ENCODE assay signal across 1 cellular context in genomic region chr5:69492391-69493234, GRCh38.
TF ChIP-seq lines count a peak whose summit lies in the region.

A gene with protein sequence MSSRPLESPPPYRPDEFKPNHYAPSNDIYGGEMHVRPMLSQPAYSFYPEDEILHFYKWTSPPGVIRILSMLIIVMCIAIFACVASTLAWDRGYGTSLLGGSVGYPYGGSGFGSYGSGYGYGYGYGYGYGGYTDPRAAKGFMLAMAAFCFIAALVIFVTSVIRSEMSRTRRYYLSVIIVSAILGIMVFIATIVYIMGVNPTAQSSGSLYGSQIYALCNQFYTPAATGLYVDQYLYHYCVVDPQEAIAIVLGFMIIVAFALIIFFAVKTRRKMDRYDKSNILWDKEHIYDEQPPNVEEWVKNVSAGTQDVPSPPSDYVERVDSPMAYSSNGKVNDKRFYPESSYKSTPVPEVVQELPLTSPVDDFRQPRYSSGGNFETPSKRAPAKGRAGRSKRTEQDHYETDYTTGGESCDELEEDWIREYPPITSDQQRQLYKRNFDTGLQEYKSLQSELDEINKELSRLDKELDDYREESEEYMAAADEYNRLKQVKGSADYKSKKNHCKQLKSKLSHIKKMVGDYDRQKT (plus strand): TSS chr5:69492790. CDS start chr5:69504245, 11,455 bp downstream.

TF ChIP-seq in HepG2, 621 proteins besides CTCF, POLR2A, EP300 and RAD21 (continued from another document and continues in another):
- TF ChIP-seq ZNF782 (CRISPR knock-in tag; IDR thresholded peaks at IDR 0.05; ENCODE audit: borderline replicate concordance) (no peak), ZBTB25 (CRISPR knock-in tag; IDR thresholded peaks at IDR 0.05) (peak; percentile 37; the same call in 1 of the 2 replicates), KLF9 (CRISPR knock-in tag; IDR thresholded peaks at IDR 0.05; ENCODE audit: low read depth) (peak; percentile 71; the same call in 1 of the 2 replicates), FOXO1 (CRISPR knock-in tag; IDR thresholded peaks at IDR 0.05) (no peak; the same call in 1 of the 2 replicates), ZNF704 (CRISPR knock-in tag; IDR thresholded peaks at IDR 0.05; ENCODE audit: borderline replicate concordance) (peak; percentile 22; the same call in 1 of the 2 replicates), KDM5B (CRISPR knock-in tag; IDR thresholded peaks at IDR 0.05; ENCODE audit: borderline replicate concordance) (peak; percentile 95), ZNF772 (CRISPR knock-in tag; IDR thresholded peaks at IDR 0.05) (peak; percentile 87; the same call in 1 of the 2 replicates), JDP2 (CRISPR knock-in tag; IDR thresholded peaks at IDR 0.05; ENCODE audit: borderline replicate concordance) (no peak; the same call in 1 of the 2 replicates), CBFB (CRISPR knock-in tag; IDR thresholded peaks at IDR 0.05) (peak; percentile 47; the same call in 1 of the 2 replicates), ZNF12 (CRISPR knock-in tag; IDR thresholded peaks at IDR 0.05) (no peak), TEAD3 (CRISPR knock-in tag; optimal IDR thresholded peaks at IDR 0.05; ENCODE audit: borderline replicate concordance) (peak; percentile 69), FOXA1 (IDR thresholded peaks at IDR 0.05) (no peak), FOXA1 (CRISPR knock-in tag; IDR thresholded peaks at IDR 0.05) (peak; percentile 32), ZNF367 (CRISPR knock-in tag; IDR thresholded peaks at IDR 0.05; ENCODE audit: borderline replicate concordance) (no peak), SRSF1 (optimal IDR thresholded peaks at IDR 0.05; ENCODE audit: low read depth, low read length) (peak; percentile 69), DDIT3 (CRISPR knock-in tag; IDR thresholded peaks at IDR 0.05) (no peak), ZNF567 (CRISPR knock-in tag; IDR thresholded peaks at IDR 0.05; ENCODE audit: borderline replicate concordance) (no peak), GATAD2A (CRISPR knock-in tag; IDR thresholded peaks at IDR 0.05) (peak; percentile 51), AHR (CRISPR knock-in tag; IDR thresholded peaks at IDR 0.05) (peak; percentile 80; the same call in 1 of the 2 replicates), TBX3 (IDR thresholded peaks at IDR 0.05; ENCODE audit: borderline replicate concordance) (peak; percentile 45; the same call in 1 of the 2 replicates), ZNF75D (CRISPR knock-in tag; IDR thresholded peaks at IDR 0.05; ENCODE audit: borderline replicate concordance) (no peak), ZNF605 (CRISPR knock-in tag; IDR thresholded peaks at IDR 0.05) (0 out of 2 replicates have a peak, but pooled peaks have one; percentile 22), ZNF333 (CRISPR knock-in tag; IDR thresholded peaks at IDR 0.05; ENCODE audit: borderline replicate concordance) (peak; percentile 98; the same call in 1 of the 2 replicates), ZBTB42 (CRISPR knock-in tag; IDR thresholded peaks at IDR 0.05) (peak; percentile 56; the same call in 1 of the 2 replicates), FOXM1 (CRISPR knock-in tag; IDR thresholded peaks at IDR 0.05) (no peak), ZNF576 (CRISPR knock-in tag; IDR thresholded peaks at IDR 0.05) (0 out of 2 replicates have a peak, but pooled peaks have one; percentile 85), ZEB1 (IDR thresholded peaks at IDR 0.05; ENCODE audit: insufficient replicate concordance, low read depth) (peak; percentile 98), CAMTA2 (CRISPR knock-in tag; IDR thresholded peaks at IDR 0.05; ENCODE audit: borderline replicate concordance) (peak; percentile 95), HNRNPK (IDR thresholded peaks at IDR 0.05; ENCODE audit: low read depth, low read length, poor library complexity, severe bottlenecking) (peak; percentile 94), ZBTB8A (CRISPR knock-in tag; IDR thresholded peaks at IDR 0.05; ENCODE audit: borderline replicate concordance, low read depth) (no peak), ZNF557 (CRISPR knock-in tag; IDR thresholded peaks at IDR 0.05) (peak; percentile 79; the same call in 1 of the 2 replicates), ZFP1 (CRISPR knock-in tag; IDR thresholded peaks at IDR 0.05) (no peak), ZNF18 (CRISPR knock-in tag; IDR thresholded peaks at IDR 0.05; ENCODE audit: insufficient replicate concordance) (peak; percentile 63), HOXD1 (CRISPR knock-in tag; IDR thresholded peaks at IDR 0.05) (0 out of 2 replicates have a peak, but pooled peaks have one; percentile 12), THRA (CRISPR knock-in tag; IDR thresholded peaks at IDR 0.05; ENCODE audit: borderline replicate concordance) (peak; percentile 47; the same call in 1 of the 2 replicates), ZNF383 (CRISPR knock-in tag; IDR thresholded peaks at IDR 0.05; ENCODE audit: borderline replicate concordance) (0 out of 2 replicates have a peak, but pooled peaks have one; percentile 24), ZNF337 (CRISPR knock-in tag; IDR thresholded peaks at IDR 0.05; ENCODE audit: borderline replicate concordance, low read depth) (0 out of 2 replicates have a peak, but pooled peaks have one; percentile 62), HNRNPL (IDR thresholded peaks at IDR 0.05; ENCODE audit: low read depth, low read length) (peak; percentile 48; the same call in 1 of the 2 replicates), ZMYM3 (CRISPR knock-in tag; IDR thresholded peaks at IDR 0.05) (peak; percentile 74; the same call in 1 of the 2 replicates), KDM5A (IDR thresholded peaks at IDR 0.05; ENCODE audit: borderline replicate concordance, low read length) (0 out of 2 replicates have a peak, but pooled peaks have one; percentile 44), NFATC3 (CRISPR knock-in tag; IDR thresholded peaks at IDR 0.05) (peak; percentile 88; the same call in 1 of the 2 replicates)
- TF ChIP-seq, protein P1, sequence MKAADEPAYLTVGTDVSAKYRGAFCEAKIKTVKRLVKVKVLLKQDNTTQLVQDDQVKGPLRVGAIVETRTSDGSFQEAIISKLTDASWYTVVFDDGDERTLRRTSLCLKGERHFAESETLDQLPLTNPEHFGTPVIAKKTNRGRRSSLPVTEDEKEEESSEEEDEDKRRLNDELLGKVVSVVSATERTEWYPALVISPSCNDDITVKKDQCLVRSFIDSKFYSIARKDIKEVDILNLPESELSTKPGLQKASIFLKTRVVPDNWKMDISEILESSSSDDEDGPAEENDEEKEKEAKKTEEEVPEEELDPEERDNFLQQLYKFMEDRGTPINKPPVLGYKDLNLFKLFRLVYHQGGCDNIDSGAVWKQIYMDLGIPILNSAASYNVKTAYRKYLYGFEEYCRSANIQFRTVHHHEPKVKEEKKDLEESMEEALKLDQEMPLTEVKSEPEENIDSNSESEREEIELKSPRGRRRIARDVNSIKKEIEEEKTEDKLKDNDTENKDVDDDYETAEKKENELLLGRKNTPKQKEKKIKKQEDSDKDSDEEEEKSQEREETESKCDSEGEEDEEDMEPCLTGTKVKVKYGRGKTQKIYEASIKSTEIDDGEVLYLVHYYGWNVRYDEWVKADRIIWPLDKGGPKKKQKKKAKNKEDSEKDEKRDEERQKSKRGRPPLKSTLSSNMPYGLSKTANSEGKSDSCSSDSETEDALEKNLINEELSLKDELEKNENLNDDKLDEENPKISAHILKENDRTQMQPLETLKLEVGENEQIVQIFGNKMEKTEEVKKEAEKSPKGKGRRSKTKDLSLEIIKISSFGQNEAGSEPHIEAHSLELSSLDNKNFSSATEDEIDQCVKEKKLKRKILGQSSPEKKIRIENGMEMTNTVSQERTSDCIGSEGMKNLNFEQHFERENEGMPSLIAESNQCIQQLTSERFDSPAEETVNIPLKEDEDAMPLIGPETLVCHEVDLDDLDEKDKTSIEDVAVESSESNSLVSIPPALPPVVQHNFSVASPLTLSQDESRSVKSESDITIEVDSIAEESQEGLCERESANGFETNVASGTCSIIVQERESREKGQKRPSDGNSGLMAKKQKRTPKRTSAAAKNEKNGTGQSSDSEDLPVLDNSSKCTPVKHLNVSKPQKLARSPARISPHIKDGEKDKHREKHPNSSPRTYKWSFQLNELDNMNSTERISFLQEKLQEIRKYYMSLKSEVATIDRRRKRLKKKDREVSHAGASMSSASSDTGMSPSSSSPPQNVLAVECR (CRISPR knock-in tag; IDR thresholded peaks at IDR 0.05; ENCODE audit: borderline replicate concordance) = peak; percentile 89
- TF ChIP-seq, protein P2, sequence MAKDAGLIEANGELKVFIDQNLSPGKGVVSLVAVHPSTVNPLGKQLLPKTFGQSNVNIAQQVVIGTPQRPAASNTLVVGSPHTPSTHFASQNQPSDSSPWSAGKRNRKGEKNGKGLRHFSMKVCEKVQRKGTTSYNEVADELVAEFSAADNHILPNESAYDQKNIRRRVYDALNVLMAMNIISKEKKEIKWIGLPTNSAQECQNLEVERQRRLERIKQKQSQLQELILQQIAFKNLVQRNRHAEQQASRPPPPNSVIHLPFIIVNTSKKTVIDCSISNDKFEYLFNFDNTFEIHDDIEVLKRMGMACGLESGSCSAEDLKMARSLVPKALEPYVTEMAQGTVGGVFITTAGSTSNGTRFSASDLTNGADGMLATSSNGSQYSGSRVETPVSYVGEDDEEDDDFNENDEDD (CRISPR knock-in tag; IDR thresholded peaks at IDR 0.05; ENCODE audit: borderline replicate concordance) = peak; percentile 63; the same call in 1 of the 2 replicates
- TF ChIP-seq, protein P3, sequence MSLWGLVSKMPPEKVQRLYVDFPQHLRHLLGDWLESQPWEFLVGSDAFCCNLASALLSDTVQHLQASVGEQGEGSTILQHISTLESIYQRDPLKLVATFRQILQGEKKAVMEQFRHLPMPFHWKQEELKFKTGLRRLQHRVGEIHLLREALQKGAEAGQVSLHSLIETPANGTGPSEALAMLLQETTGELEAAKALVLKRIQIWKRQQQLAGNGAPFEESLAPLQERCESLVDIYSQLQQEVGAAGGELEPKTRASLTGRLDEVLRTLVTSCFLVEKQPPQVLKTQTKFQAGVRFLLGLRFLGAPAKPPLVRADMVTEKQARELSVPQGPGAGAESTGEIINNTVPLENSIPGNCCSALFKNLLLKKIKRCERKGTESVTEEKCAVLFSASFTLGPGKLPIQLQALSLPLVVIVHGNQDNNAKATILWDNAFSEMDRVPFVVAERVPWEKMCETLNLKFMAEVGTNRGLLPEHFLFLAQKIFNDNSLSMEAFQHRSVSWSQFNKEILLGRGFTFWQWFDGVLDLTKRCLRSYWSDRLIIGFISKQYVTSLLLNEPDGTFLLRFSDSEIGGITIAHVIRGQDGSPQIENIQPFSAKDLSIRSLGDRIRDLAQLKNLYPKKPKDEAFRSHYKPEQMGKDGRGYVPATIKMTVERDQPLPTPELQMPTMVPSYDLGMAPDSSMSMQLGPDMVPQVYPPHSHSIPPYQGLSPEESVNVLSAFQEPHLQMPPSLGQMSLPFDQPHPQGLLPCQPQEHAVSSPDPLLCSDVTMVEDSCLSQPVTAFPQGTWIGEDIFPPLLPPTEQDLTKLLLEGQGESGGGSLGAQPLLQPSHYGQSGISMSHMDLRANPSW (CRISPR knock-in tag; IDR thresholded peaks at IDR 0.05; ENCODE audit: borderline replicate concordance) = no peak
- TF ChIP-seq, protein P4, sequence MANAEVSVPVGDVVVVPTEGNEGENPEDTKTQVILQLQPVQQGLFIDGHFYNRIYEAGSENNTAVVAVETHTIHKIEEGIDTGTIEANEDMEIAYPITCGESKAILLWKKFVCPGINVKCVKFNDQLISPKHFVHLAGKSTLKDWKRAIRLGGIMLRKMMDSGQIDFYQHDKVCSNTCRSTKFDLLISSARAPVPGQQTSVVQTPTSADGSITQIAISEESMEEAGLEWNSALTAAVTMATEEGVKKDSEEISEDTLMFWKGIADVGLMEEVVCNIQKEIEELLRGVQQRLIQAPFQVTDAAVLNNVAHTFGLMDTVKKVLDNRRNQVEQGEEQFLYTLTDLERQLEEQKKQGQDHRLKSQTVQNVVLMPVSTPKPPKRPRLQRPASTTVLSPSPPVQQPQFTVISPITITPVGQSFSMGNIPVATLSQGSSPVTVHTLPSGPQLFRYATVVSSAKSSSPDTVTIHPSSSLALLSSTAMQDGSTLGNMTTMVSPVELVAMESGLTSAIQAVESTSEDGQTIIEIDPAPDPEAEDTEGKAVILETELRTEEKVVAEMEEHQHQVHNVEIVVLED (CRISPR knock-in tag; IDR thresholded peaks at IDR 0.05; ENCODE audit: borderline replicate concordance) = peak; percentile 74; the same call in 1 of the 2 replicates
